1 cellular context compared by ENCODE assay signal in genomic region chr14:101361451-101362433, GRCh38.
TF ChIP-seq lines count a peak whose summit lies in the region.

No MANE protein-coding gene starts in this region.

TF ChIP-seq in IMR-90, 13 proteins besides CTCF, POLR2A, EP300 and RAD21 (continued from another document):
- no peak for TF ChIP-seq MAZ (IDR thresholded peaks at IDR 0.05; ENCODE audit: borderline replicate concordance, low read depth, low read length)
